8 cellular contexts compared by ENCODE assay signal in the genomic region with DNA sequence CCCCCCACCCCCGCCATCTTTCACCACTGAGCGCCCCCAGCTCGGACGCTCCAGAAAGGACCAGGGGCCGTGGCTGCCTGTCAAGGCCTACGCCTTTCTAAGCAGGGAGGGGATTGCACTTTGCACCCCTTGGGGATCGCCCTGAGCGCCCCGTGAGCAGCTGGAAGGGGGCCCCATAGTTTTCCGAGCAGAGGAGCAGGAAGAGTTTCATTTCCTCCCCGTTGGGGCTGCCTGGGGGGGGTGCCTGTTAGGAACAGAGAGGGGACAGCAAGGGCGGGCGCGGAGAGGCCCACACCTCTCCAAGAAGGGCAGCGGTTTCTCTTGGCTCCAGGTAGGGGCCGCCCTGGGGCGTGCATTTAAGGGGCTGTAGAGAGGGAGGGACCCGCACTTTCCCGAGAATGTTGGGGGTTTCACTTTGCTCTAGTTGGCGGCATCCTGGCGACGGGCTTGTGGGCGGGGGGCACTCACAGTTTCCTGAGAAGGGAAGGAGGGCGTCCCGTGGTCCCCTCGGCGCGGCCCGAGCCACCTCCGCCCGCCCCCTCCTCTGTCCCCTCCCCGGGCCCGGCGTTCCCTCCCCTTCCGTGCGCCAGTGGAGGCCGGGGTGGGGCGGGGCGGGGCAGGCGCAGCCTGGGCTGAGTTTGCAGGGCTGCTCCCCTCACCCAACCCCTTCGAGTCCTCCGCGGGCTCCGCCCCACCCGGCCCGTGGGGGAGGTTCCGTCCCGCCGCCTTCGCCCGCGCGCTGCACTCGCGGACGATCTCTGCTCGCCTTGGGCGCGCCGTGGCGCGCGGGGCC.
DNase-seq lines count a peak whose midpoint lies in the region; ATAC-seq and TF ChIP-seq lines count a peak whose summit lies in the region.

No MANE protein-coding gene starts in this region.

- H3K27me3 ChIP-seq in Panc1 (ENCODE audit: control insufficient read depth, insufficient read depth, low read length): no peaks in the 10 kb centered on the region
- no peaks in the 10 kb centered on the region for H3K27me3 ChIP-seq in adipocyte (replicated peaks; ENCODE audit: control insufficient read depth, insufficient read depth, low read length)
- H3K27me3 ChIP-seq in hepatocyte: no peaks in the 10 kb centered on the region
- no peaks in the 10 kb centered on the region for H3K27me3 ChIP-seq in skeletal muscle satellite cell (ENCODE audit: control insufficient read depth, insufficient read depth, low read length)

- peaks cover 46% of the 10 kb centered on the region for H3K79me2 ChIP-seq in hepatocyte

- WGBS in hepatocyte (ENCODE audit: low lambda C conversion rate, missing lambda C conversion rate): under 1% methylated on average over 14 of the region's 63 CpGs

- ATAC-seq in HG02623 (IDR thresholded peaks at IDR 0.05; ENCODE audit: unreplicated experiment): peak; percentile 93
- peak; percentile 99 for ATAC-seq in Panc1

- intact Hi-C loops in Panc1 (cut with micrococcal nuclease; ENCODE audit: unreplicated experiment): no loop called here

- CTCF ChIA-PET in Panc1 (lab: Charles Lee): no interaction called here

- H2AFZ ChIP-seq in hepatocyte: peak overlapping the region; percentile 86

- H3K36me3 ChIP-seq in Panc1 (ENCODE audit: control insufficient read depth, insufficient read depth, low read length) (no peaks in the 10 kb centered on the region), adipocyte (ENCODE audit: control insufficient read depth, insufficient read depth, low read length, severe bottlenecking) (no peaks in the 10 kb centered on the region), hepatocyte (replicated peaks; ENCODE audit: insufficient read depth, low read depth) (no peaks in the 10 kb centered on the region), skeletal muscle satellite cell (ENCODE audit: insufficient read depth, low read length) (no peaks in the 10 kb centered on the region)

- H3K4me2 ChIP-seq in hepatocyte (peak overlapping the region; percentile 89), skeletal muscle satellite cell (ENCODE audit: low read length) (peak overlapping the region; percentile 85)

- in situ Hi-C loops in Panc1 (cut with HindIII; ENCODE audit: low pct_unique_long_range_greater_than_20kb, low sequenced_read_pairs): no loop called here

- POLR2A ChIA-PET in Panc1 (lab: Charles Lee): no interaction called here

- H3K9me3 ChIP-seq in Panc1 (ENCODE audit: control insufficient read depth, insufficient read depth, low read depth, low read length) (no peaks in the 10 kb centered on the region), adipocyte (ENCODE audit: control insufficient read depth, low read length) (no peaks in the 10 kb centered on the region), hepatocyte (ENCODE audit: low read depth) (no peaks in the 10 kb centered on the region), skeletal muscle satellite cell (replicated peaks; ENCODE audit: low read length) (no peaks in the 10 kb centered on the region)

- no peaks in the 10 kb centered on the region for H3K9me2 ChIP-seq in hepatocyte (replicated peaks; ENCODE audit: insufficient read depth)

- BruUV-seq in Panc1 (replicated peaks; lab: Mats Ljungman, UMichigan): no TSS peak

- H3K4me3 ChIP-seq in Panc1 (ENCODE audit: low read depth in 2 of 2, low read length in 2 of 2): peak overlapping the region; percentile 59 to 60
- peak overlapping the region; percentile 93 for H3K4me3 ChIP-seq in adipocyte (ENCODE audit: low read length)
- H3K4me3 ChIP-seq in hepatocyte: peak overlapping the region; percentile 92
- peak overlapping the region; percentile 88 for H3K4me3 ChIP-seq in skeletal muscle satellite cell (ENCODE audit: low read length)

- no peak for DNase-seq in Panc1 (ENCODE audit: low read depth, low spot score)
- DNase-seq in adipocyte (ENCODE audit: low read depth): peak; percentile 93
- peak; percentile 94 for DNase-seq in hepatocyte (ENCODE audit: low spot score)
- DNase-seq in SIG-M5 treated with dmso at 0.1 percent for 504 hours (lab: John Stamatoyannopoulos, UW; ENCODE audit: unreplicated experiment): no peak
- no peak for DNase-seq in NCI-H146 (lab: John Stamatoyannopoulos, UW)

- H3K9ac ChIP-seq in adipocyte (ENCODE audit: low read length): peak overlapping the region; percentile 93
- H3K9ac ChIP-seq in skeletal muscle satellite cell (ENCODE audit: low read depth, low read length): peak overlapping the region; percentile 85

- peak overlapping the region; percentile 54 for H3K27ac ChIP-seq in Panc1 (ENCODE audit: low read length)
- peak overlapping the region; percentile 97 for H3K27ac ChIP-seq in hepatocyte

- no peaks in the 10 kb centered on the region for H3K4me1 ChIP-seq in Panc1 (ENCODE audit: control insufficient read depth, insufficient read depth, low read length)
- peaks cover 9% of the 10 kb centered on the region for H3K4me1 ChIP-seq in adipocyte (ENCODE audit: control insufficient read depth, insufficient read depth, low read length)
- H3K4me1 ChIP-seq in hepatocyte (ENCODE audit: insufficient read depth): peaks cover 6% of the 10 kb centered on the region
- H3K4me1 ChIP-seq in skeletal muscle satellite cell (ENCODE audit: control insufficient read depth, insufficient read depth, low read length): peaks cover 13% of the 10 kb centered on the region

- TF ChIP-seq CTCF in GM12874 (IDR thresholded peaks at IDR 0.05; ENCODE audit: insufficient read depth, low read depth, low read length) (0 out of 2 replicates have a peak, but pooled peaks have one; percentile 29), Panc1 (IDR thresholded peaks at IDR 0.05) (no peak), hepatocyte (IDR thresholded peaks at IDR 0.05; ENCODE audit: poor library complexity) (no peak)

- H4K20me1 ChIP-seq in hepatocyte (ENCODE audit: insufficient read depth, poor library complexity, severe bottlenecking): no peaks in the 10 kb centered on the region

Comparison
In these comparisons a context has a peak if more than half of its experiments do, and no peak if none do; other contexts are left out.
1. DNase-seq: peak in adipocyte (single experiment) and hepatocyte (single experiment); none in Panc1 (single experiment), SIG-M5 treated with dmso at 0.1 percent for 504 hours (single experiment) and NCI-H146 (single experiment).
2. Peak in every context shown above with its lines, with median percentiles within 50 percentile points of each other: H3K4me3 ChIP-seq.